In genomic region chr1:116066868-116067563, GRCh38 we compare ENCODE assay signal across 1 cellular context.
TF ChIP-seq lines count a peak whose summit lies in the region.

No MANE protein-coding gene starts in this region.

TF ChIP-seq in K562, 482 proteins besides CTCF, POLR2A, EP300 and RAD21 (continued from another document):
- no peak for TF ChIP-seq CUX1 (CRISPR knock-in tag; IDR thresholded peaks at IDR 0.05)
- TF ChIP-seq ZKSCAN3 (CRISPR knock-in tag; IDR thresholded peaks at IDR 0.05) = no peak
